In genomic region chr17:76673729-76674128, GRCh38 we compare ENCODE assay signal across 24 cellular contexts. TPM values are rescaled to one million over a fixed set of nuclear protein-coding genes. Genes with fewer than 3 reads are reported as not detected.
DNase-seq lines count a peak whose midpoint lies in the region; ATAC-seq, FAIRE-seq and TF ChIP-seq lines count a peak whose summit lies in the region.
"Had no signal": no experiment of that assay in that cellular context is flagged by ENCODE, and none has a peak within 500 bp of the region (broad histone marks: within the 10 kb centered on the region; RNA-seq: fewer than 3 reads in every experiment).

No MANE protein-coding gene starts in this region.

- no peaks in the 10 kb centered on the region for H3K27me3 ChIP-seq in CD8-positive, alpha-beta T cell (ENCODE audit: insufficient read depth, low read length)
- no peaks in the 10 kb centered on the region for H3K27me3 ChIP-seq in colonic mucosa
- H3K27me3 ChIP-seq in neural progenitor cell: no peaks in the 10 kb centered on the region
- H3K27me3 ChIP-seq: adrenal gland, heart right ventricle had no signal

- H3K4me1 ChIP-seq in CD8-positive, alpha-beta T cell (ENCODE audit: insufficient read depth, low read length): peaks cover 54% of the 10 kb centered on the region
- H3K4me1 ChIP-seq in colonic mucosa (peaks cover 12% of the 10 kb centered on the region), neural progenitor cell (peaks cover 9% of the 10 kb centered on the region)

- H3K36me3 ChIP-seq in CD8-positive, alpha-beta T cell (ENCODE audit: insufficient read depth, low read length): no peaks in the 10 kb centered on the region
- H3K36me3 ChIP-seq in colonic mucosa (no peaks in the 10 kb centered on the region), neural progenitor cell (no peaks in the 10 kb centered on the region)

- POLR2A ChIA-PET in CD8-positive, alpha-beta T cell (lab: Charles Lee): no interaction called here

- no peaks in the 10 kb centered on the region for H3K27me3 Mint-ChIP-seq in CD8-positive, alpha-beta T cell (ENCODE audit: low read depth)
- H3K27me3 Mint-ChIP-seq in HFFc6 (ENCODE audit: insufficient read depth) (peaks cover 9% of the 10 kb centered on the region), neural progenitor cell (ENCODE audit: insufficient read depth, low read depth) (peaks cover 5% of the 10 kb centered on the region)

- peaks cover 6% of the 10 kb centered on the region for H3K79me2 ChIP-seq in neural progenitor cell (ENCODE audit: low read depth)

- no peak overlapping the region for H3K4me2 ChIP-seq in neural progenitor cell
- H3K4me2 ChIP-seq: smooth muscle cell had no signal

- ATAC-seq in CD8-positive, alpha-beta T cell: no peak
- no peak for ATAC-seq in HG03460 (IDR thresholded peaks at IDR 0.05; ENCODE audit: unreplicated experiment)
- ATAC-seq: heart right ventricle, natural killer cell, psoas muscle had no signal

- CTCF ChIA-PET in CD8-positive, alpha-beta T cell (lab: Charles Lee): interaction anchor here (1.2 kb wide), 1 partner anchor 127 kb away, joined by 3 read pairs; no protein-coding TSS in a partner anchor

- FAIRE-seq in GM12891 (lab: Jason Lieb, UNC): no peak
- FAIRE-seq: keratinocyte had no signal

- H3K9me3 Mint-ChIP-seq in CD8-positive, alpha-beta T cell: no peaks in the 10 kb centered on the region
- H3K9me3 Mint-ChIP-seq in HFFc6 (no peaks in the 10 kb centered on the region; the same call in 1 of the 2 replicates), neural progenitor cell (peaks cover 2% of the 10 kb centered on the region)
- H3K9me3 Mint-ChIP-seq: natural killer cell; T-helper 1 cell treated with Interleukin-12 subunit alpha and Interleukin-12 subunit beta and Interleukin-4 antibody, amounts not matched to agents 30 μg/mL and 1 μg/mL, for 36 hours had no signal

- H3F3A ChIP-seq in neural progenitor cell (ENCODE audit: low read depth): peaks cover 15% of the 10 kb centered on the region

- H3K9ac ChIP-seq in colonic mucosa (ENCODE audit: low read depth in 2 of 2, low read length in 2 of 2): peak overlapping the region in 1 of 2 donors; percentile 93
- no peak overlapping the region for H3K9ac ChIP-seq in neural progenitor cell

- H3K4me3 ChIP-seq in CD8-positive, alpha-beta T cell (ENCODE audit: low read depth, low read length): no peak overlapping the region
- H3K4me3 ChIP-seq in colonic mucosa: no peak overlapping the region
- H3K4me3 ChIP-seq in neural progenitor cell: no peak overlapping the region
- H3K4me3 ChIP-seq: adrenal gland, heart right ventricle, psoas muscle, smooth muscle cell had no signal

- TF ChIP-seq POLR2A in GM12891 (IDR thresholded peaks at IDR 0.05; ENCODE audit: low read depth, low read length): no peak

- H2AFZ ChIP-seq in neural progenitor cell (replicated peaks): no peak overlapping the region

- TF ChIP-seq CTCF in CD8-positive, alpha-beta T cell (IDR thresholded peaks at IDR 0.05): no peak
- TF ChIP-seq CTCF in HFFc6 (IDR thresholded peaks at IDR 0.05) (no peak), colonic mucosa (IDR thresholded peaks at IDR 0.05) (no peak), neural progenitor cell (IDR thresholded peaks at IDR 0.05) (no peak)

- H3K27ac ChIP-seq in CD8-positive, alpha-beta T cell (ENCODE audit: low read depth, low read length): no peak overlapping the region
- peak overlapping the region; percentile 99 for H3K27ac ChIP-seq in colonic mucosa
- H3K27ac ChIP-seq in neural progenitor cell: no peak overlapping the region
- H3K27ac ChIP-seq: adrenal gland, psoas muscle had no signal

- no peak for DNase-seq in CD8-positive, alpha-beta T cell
- DNase-seq in HFFc6 (peak; percentile 67), colonic mucosa (no peak), neural progenitor cell (ENCODE audit: low spot score) (no peak), iPS-NIHi7 (ENCODE audit: extremely low spot score) (no peak), ACHN (no peak), GM12891 (ENCODE audit: insufficient read length, low spot score) (no peak)
- DNase-seq: caudate nucleus, heart right ventricle, KBM-7, mammary epithelial cell, natural killer cell, NCI-H2081 treated with DMSO at 0.1 percent for 48 hours, NCI-H510A treated with DMSO at 0.1 percent for 48 hours, psoas muscle, SHP77 had no signal

- peak overlapping the region; percentile 45 for H3K27ac Mint-ChIP-seq in CD8-positive, alpha-beta T cell
- H3K27ac Mint-ChIP-seq in HFFc6 (peak overlapping the region; percentile 88), neural progenitor cell (no peak overlapping the region)
- H3K27ac Mint-ChIP-seq: T-helper 1 cell treated with Interleukin-12 subunit alpha and Interleukin-12 subunit beta and Interleukin-4 antibody, amounts not matched to agents 30 μg/mL and 1 μg/mL, for 36 hours had no signal

- H3K9me3 ChIP-seq in CD8-positive, alpha-beta T cell (ENCODE audit: low read length): no peaks in the 10 kb centered on the region
- no peaks in the 10 kb centered on the region for H3K9me3 ChIP-seq in colonic mucosa
- H3K9me3 ChIP-seq in neural progenitor cell (ENCODE audit: low read depth): no peaks in the 10 kb centered on the region
- H3K9me3 ChIP-seq: adrenal gland, heart right ventricle, psoas muscle had no signal

- intact Hi-C loops in CD8-positive, alpha-beta T cell (cut with DNase I, micrococcal nuclease): loop anchor here (2.0 to 5.0 kb wide), 4 partner anchors 37 to 321 kb away; partner anchors contain the start of genes MXRA7 (in 2 of the 2) and PRPSAP1 (in 1 of the 2)
- intact Hi-C loops in colonic mucosa (cut with DNase I): no loop called here

- H3K36me3 Mint-ChIP-seq in CD8-positive, alpha-beta T cell: no peaks in the 10 kb centered on the region
- H3K36me3 Mint-ChIP-seq in HFFc6 (ENCODE audit: low read depth) (peaks cover 16% of the 10 kb centered on the region), neural progenitor cell (peaks cover 3% of the 10 kb centered on the region)
- H3K36me3 Mint-ChIP-seq: natural killer cell had no signal

- in situ Hi-C loops in ACHN (cut with HindIII; ENCODE audit: low pct_ligation_motif_present, low pct_unique_long_range_greater_than_20kb, low sequenced_read_pairs): no loop called here

- no peak overlapping the region for H3K4me3 Mint-ChIP-seq in CD8-positive, alpha-beta T cell
- H3K4me3 Mint-ChIP-seq in HFFc6 (peak overlapping the region; percentile 12), neural progenitor cell (peak overlapping the region; percentile 39)
- H3K4me3 Mint-ChIP-seq: natural killer cell; T-helper 1 cell treated with Interleukin-12 subunit alpha and Interleukin-12 subunit beta and Interleukin-4 antibody, amounts not matched to agents 30 μg/mL and 1 μg/mL, for 36 hours had no signal

- H3K4me1 Mint-ChIP-seq in CD8-positive, alpha-beta T cell (ENCODE audit: low read depth): peaks cover 49% of the 10 kb centered on the region
- peaks cover 51% of the 10 kb centered on the region for H3K4me1 Mint-ChIP-seq in HFFc6 (ENCODE audit: low read depth)
- H3K4me1 Mint-ChIP-seq in neural progenitor cell: peaks cover 18% of the 10 kb centered on the region

- no peaks in the 10 kb centered on the region for H4K20me1 ChIP-seq in neural progenitor cell (ENCODE audit: low read depth)

TF ChIP-seq in GM12891, 5 proteins besides CTCF, POLR2A, EP300 and RAD21:
- TF ChIP-seq POLR2AphosphoS5 (IDR thresholded peaks at IDR 0.05; ENCODE audit: low read depth, low read length) (no peak), SPI1 (IDR thresholded peaks at IDR 0.05; ENCODE audit: low read depth, low read length) (no peak), PAX5 (IDR thresholded peaks at IDR 0.05; ENCODE audit: insufficient read depth, low read length, severe bottlenecking) (no peak), TAF1 (IDR thresholded peaks at IDR 0.05; ENCODE audit: low read depth, low read length) (no peak), POU2F2 (IDR thresholded peaks at IDR 0.05; ENCODE audit: low read depth, low read length) (no peak)

RNA-seq across cellular contexts. Expression of gene ST6GALNAC1, which starts 30.2 kb away (rescaled TPM):
- total RNA-seq in CD8-positive, alpha-beta T cell: not detected
- total RNA-seq in HFFc6 (2021; fragmentation: NEBNext Ultra II Directional; extraction: Animal tissue kit (Norgen Biotek cat#: 25700)): not detected
- total RNA-seq in colonic mucosa (100 to 1,000 TPM; 311 to 465 TPM), neural progenitor cell (ENCODE audit: low replicate concordance) (not detected in 2 replicates)
- not detected for polyA plus RNA-seq in GM12891 (2012; ENCODE audit: low read depth, missing spikeins)
- total RNA-seq: activated CD8-positive, alpha-beta memory T cell treated with anti-CD3 and anti-CD28 coated beads for 36 hours; Daoy; fibroblast of lung; mammary epithelial cell; smooth muscle cell had no signal
- polyA plus RNA-seq: fibroblast of lung, mammary epithelial cell, smooth muscle cell had no signal

RNA-seq across cellular contexts. Expression of gene MXRA7, which starts 37.0 kb away (rescaled TPM):
- total RNA-seq in CD8-positive, alpha-beta T cell: 10 to 100 TPM; 23.9 to 27.8 TPM
- 100 to 1,000 TPM; 180 to 259 (median 192) TPM for total RNA-seq in HFFc6 (2021; fragmentation: NEBNext Ultra II Directional; extraction: Animal tissue kit (Norgen Biotek cat#: 25700))
- 10 to 100 TPM; 20.3 to 39.3 TPM for total RNA-seq in colonic mucosa
- 54.6 and 55.4 TPM in 2 replicates for total RNA-seq in neural progenitor cell (ENCODE audit: low replicate concordance)
- polyA plus RNA-seq in GM12891 (2012; ENCODE audit: low read depth, missing spikeins): 0.42 TPM

RNA-seq across cellular contexts. Expression of gene JMJD6, which starts 52.7 kb away (rescaled TPM):
- 100 to 1,000 TPM; 316 to 336 TPM for total RNA-seq in CD8-positive, alpha-beta T cell
- 10 to 100 TPM; 32.9 to 44.3 (median 37.3) TPM for total RNA-seq in HFFc6 (2021; fragmentation: NEBNext Ultra II Directional; extraction: Animal tissue kit (Norgen Biotek cat#: 25700))
- total RNA-seq in colonic mucosa (10 to 100 TPM; 38.6 to 41.6 TPM), neural progenitor cell (ENCODE audit: low replicate concordance) (8.7 and 11.6 TPM in 2 replicates)
- 23.2 TPM for polyA plus RNA-seq in GM12891 (2012; ENCODE audit: low read depth, missing spikeins)

RNA-seq across cellular contexts. Expression of gene METTL23, which starts 52.9 kb away (rescaled TPM):
- 10 to 100 TPM; 40.3 to 43.1 TPM for total RNA-seq in CD8-positive, alpha-beta T cell
- 10 to 100 TPM; 30.1 to 32.8 (median 31.1) TPM for total RNA-seq in HFFc6 (2021; fragmentation: NEBNext Ultra II Directional; extraction: Animal tissue kit (Norgen Biotek cat#: 25700))
- total RNA-seq in colonic mucosa (10 to 100 TPM; 21.7 to 29.7 TPM), neural progenitor cell (ENCODE audit: low replicate concordance) (38.1 and 40.4 TPM in 2 replicates)
- 38.7 TPM for polyA plus RNA-seq in GM12891 (2012; ENCODE audit: low read depth, missing spikeins)

Comparison
In these comparisons a context has a peak if more than half of its experiments do, and no peak if none do; other contexts are left out.
1. RNA of gene ST6GALNAC1, which starts 30.2 kb away (total RNA-seq): 311 to 465 TPM in colonic mucosa; not detected in CD8-positive, alpha-beta T cell, not detected in HFFc6 and not detected in neural progenitor cell; every median in the first group is over 100 times any median in the second.
2. RNA of gene JMJD6, which starts 52.7 kb away (total RNA-seq): 316 to 336 TPM in CD8-positive, alpha-beta T cell; 38.6 to 41.6 TPM in colonic mucosa, 32.9 to 44.3 TPM in HFFc6 and 8.7 to 11.6 TPM in neural progenitor cell; every median in the first group is over 4 times any median in the second.